Comparison of ENCODE assay signal across 26 cellular contexts in genomic region chr13:20456737-20457136, GRCh38.
A peak's percentile ranks its signal among the peaks of the same experiment; 100 is the strongest.
DNase-seq lines count a peak whose midpoint lies in the region; ATAC-seq and TF ChIP-seq lines count a peak whose summit lies in the region.
"Had no signal": no experiment of that assay in that cellular context is flagged by ENCODE, and none has a peak within 500 bp of the region (broad histone marks: within the 10 kb centered on the region; RNA-seq: fewer than 3 reads in every experiment).

No MANE protein-coding gene starts in this region.

- DNase-seq in heart right ventricle, result no peak
- no peak for DNase-seq in Right ventricle myocardium inferior (ENCODE audit: missing footprints)
- no peak for DNase-seq in neural progenitor cell (ENCODE audit: low spot score)
- no peak for DNase-seq in COLO829 (ENCODE audit: low spot score)
- no peak for DNase-seq in Karpas-422
- DNase-seq: Caco-2; CD4-positive, alpha-beta T cell; DMS79 treated with DMSO at 0.1 percent for 48 hours; GF-D8; NCI-H1092; NCI-H1417 treated with DMSO at 0.1 percent for 48 hours; NCI-H1694 treated with DMSO at 0.1 percent for 48 hours; NCI-H2081; NCI-H2171; NCI-H226; NCI-H510A; NCI-H69; Peyer's patch; SHP77 had no signal

- H3K36me3 ChIP-seq in heart right ventricle, result no peaks in the 10 kb centered on the region
- H3K36me3 ChIP-seq in HEK293 (ENCODE audit: control insufficient read depth in 2 of 2, insufficient read depth in 1 of 2, low read length in 2 of 2), result no peaks in the 10 kb centered on the region
- no peaks in the 10 kb centered on the region for H3K36me3 ChIP-seq in esophagus (ENCODE audit: control insufficient read depth in 2 of 2, insufficient read depth in 2 of 2, low read length in 1 of 2)
- no peaks in the 10 kb centered on the region for H3K36me3 ChIP-seq in neural progenitor cell
- no peaks in the 10 kb centered on the region for H3K36me3 ChIP-seq in Karpas-422 (ENCODE audit: insufficient read depth, low read length)

- WGBS in heart right ventricle, 2 donors, result 59 to 66% methylated on average over 2 of the region's 2 CpGs
- 76 to 77% methylated on average over 2 of the region's 2 CpGs for WGBS in esophagus, 2 donors

- no peak for TF ChIP-seq CTCF in heart right ventricle (IDR thresholded peaks at IDR 0.05)
- TF ChIP-seq CTCF in HEK293 (tag by site-specific recombination; IDR thresholded peaks at IDR 0.05), result no peak
- no peak for TF ChIP-seq CTCF in neural progenitor cell (IDR thresholded peaks at IDR 0.05)

- H3K9me3 Mint-ChIP-seq in neural progenitor cell, result no peaks in the 10 kb centered on the region
- H3K9me3 Mint-ChIP-seq: CD4-positive, alpha-beta T cell had no signal

- no peaks in the 10 kb centered on the region for H3K36me3 Mint-ChIP-seq in neural progenitor cell

- ATAC-seq in heart right ventricle (peak in 5 of 8 donors; percentile 25 to 44 (median 28)), Right ventricle myocardium inferior (no peak), HG03025 (IDR thresholded peaks at IDR 0.05; ENCODE audit: low FRiP score, unreplicated experiment) (no peak)
- ATAC-seq: HCT116 had no signal

- H3K4me2 ChIP-seq in neural progenitor cell, result no peak overlapping the region
- no peak overlapping the region for H3K4me2 ChIP-seq in Karpas-422 (ENCODE audit: low read depth, low read length, poor library complexity, severe bottlenecking)
- H3K4me2 ChIP-seq: KMS-11 had no signal

- H3K4me3 Mint-ChIP-seq in neural progenitor cell, result no peak overlapping the region
- H3K4me3 Mint-ChIP-seq: CD4-positive, alpha-beta T cell; IgD-negative memory B cell had no signal

- no peak overlapping the region for H3K4me3 ChIP-seq in heart right ventricle
- no peak overlapping the region for H3K4me3 ChIP-seq in HEK293 (ENCODE audit: low read depth, low read length)
- no peak overlapping the region for H3K4me3 ChIP-seq in esophagus (ENCODE audit: low read depth in 1 of 2, low read length in 2 of 2)
- H3K4me3 ChIP-seq in neural progenitor cell, result no peak overlapping the region
- no peak overlapping the region for H3K4me3 ChIP-seq in Karpas-422 (ENCODE audit: low read length)
- H3K4me3 ChIP-seq: Peyer's patch had no signal

- H3K27ac ChIP-seq in heart right ventricle (peak overlapping the region in 2 of 10 donors; percentile 17 to 33), HEK293 (ENCODE audit: extremely low read depth, low read depth, low read length) (no peak overlapping the region), esophagus (ENCODE audit: low read depth in 2 of 2, low read length in 1 of 2) (peak overlapping the region; percentile 51 to 87), neural progenitor cell (no peak overlapping the region), Karpas-422 (ENCODE audit: low read length) (no peak overlapping the region)
- H3K27ac ChIP-seq: HL-60, KMS-11, Peyer's patch had no signal

- H3K9me2 ChIP-seq in Karpas-422 (replicated peaks; ENCODE audit: insufficient read depth, low read length), result no peaks in the 10 kb centered on the region

- H3F3A ChIP-seq in neural progenitor cell (ENCODE audit: low read depth), result no peaks in the 10 kb centered on the region

- CTCF ChIA-PET in HEK293 (lab: Yijun Ruan, JAX), result no interaction called here

- no peaks in the 10 kb centered on the region for H3K79me2 ChIP-seq in neural progenitor cell (ENCODE audit: low read depth)
- no peaks in the 10 kb centered on the region for H3K79me2 ChIP-seq in Karpas-422 (ENCODE audit: low read length)

- H3K4me1 ChIP-seq in heart right ventricle, result peaks cover 0 to 31% (median 17%) of the 10 kb centered on the region in 9 donors
- 0 out of 2 replicates have a peak, but pooled peaks cover 5% of the 10 kb centered on the region for H3K4me1 ChIP-seq in HEK293 (ENCODE audit: control insufficient read depth, insufficient read depth, low read length)
- peaks cover 3 to 7% of the 10 kb centered on the region in 2 donors for H3K4me1 ChIP-seq in esophagus (ENCODE audit: control insufficient read depth in 2 of 2, insufficient read depth in 2 of 2, low read length in 1 of 2)
- no peaks in the 10 kb centered on the region for H3K4me1 ChIP-seq in neural progenitor cell
- no peaks in the 10 kb centered on the region for H3K4me1 ChIP-seq in Karpas-422 (ENCODE audit: low read length)
- H3K4me1 ChIP-seq: Caco-2, Peyer's patch had no signal

- H3K9ac ChIP-seq in neural progenitor cell (no peak overlapping the region), Karpas-422 (ENCODE audit: low read length) (no peak overlapping the region)
- H3K9ac ChIP-seq: KMS-11 had no signal

- H3K27me3 ChIP-seq in heart right ventricle, result no peaks in the 10 kb centered on the region
- no peaks in the 10 kb centered on the region for H3K27me3 ChIP-seq in esophagus (ENCODE audit: control insufficient read depth in 1 of 2, insufficient read depth in 2 of 2, low read length in 2 of 2)
- H3K27me3 ChIP-seq in neural progenitor cell, result no peaks in the 10 kb centered on the region
- no peaks in the 10 kb centered on the region for H3K27me3 ChIP-seq in Karpas-422 (ENCODE audit: low read length)
- H3K27me3 ChIP-seq: Peyer's patch had no signal

- no peaks in the 10 kb centered on the region for H4K20me1 ChIP-seq in neural progenitor cell (ENCODE audit: low read depth)
- H4K20me1 ChIP-seq in Karpas-422 (ENCODE audit: insufficient read depth, low read depth, low read length), result no peaks in the 10 kb centered on the region

- POLR2A ChIA-PET in HEK293 (lab: Yijun Ruan, JAX), result no interaction called here

- intact Hi-C loops in heart right ventricle (cut with DNase I) (no loop called here), Right ventricle myocardium inferior (cut with DNase I) (no loop called here)

- H3K9me3 ChIP-seq in heart right ventricle (peaks cover 0 to 30% (median 0%) of the 10 kb centered on the region in 11 donors), HEK293 (ENCODE audit: control insufficient read depth, insufficient read depth, low read depth, low read length) (no peaks in the 10 kb centered on the region), esophagus (ENCODE audit: control insufficient read depth in 2 of 2, insufficient read depth in 1 of 2, low read depth in 1 of 2, low read length in 1 of 2) (no peaks in the 10 kb centered on the region), neural progenitor cell (ENCODE audit: low read depth) (no peaks in the 10 kb centered on the region), Karpas-422 (ENCODE audit: low read length) (no peaks in the 10 kb centered on the region)
- H3K9me3 ChIP-seq: Caco-2, Peyer's patch had no signal

- no peaks in the 10 kb centered on the region for H3K27me3 Mint-ChIP-seq in neural progenitor cell (ENCODE audit: insufficient read depth, low read depth)
- H3K27me3 Mint-ChIP-seq: CD4-positive, alpha-beta T cell had no signal

- H2AFZ ChIP-seq in neural progenitor cell (replicated peaks) (peak overlapping the region; percentile 63), Karpas-422 (ENCODE audit: low read length) (no peak overlapping the region)

- no peaks in the 10 kb centered on the region for H3K4me1 Mint-ChIP-seq in neural progenitor cell

- no peak overlapping the region for H3K27ac Mint-ChIP-seq in neural progenitor cell

TF ChIP-seq in HEK293, 187 proteins besides CTCF, POLR2A, EP300 and RAD21:
- TF ChIP-seq EGR2 (tag by site-specific recombination; IDR thresholded peaks at IDR 0.05; ENCODE audit: low read depth) (peak; percentile 55), ZNF837 (tag by site-specific recombination; IDR thresholded peaks at IDR 0.05) (no peak), SP2 (tag by site-specific recombination; IDR thresholded peaks at IDR 0.05) (no peak), ZNF596 (tag by site-specific recombination; IDR thresholded peaks at IDR 0.05) (no peak), ZNF449 (tag by site-specific recombination; IDR thresholded peaks at IDR 0.05) (no peak), ZNF16 (tag by site-specific recombination; IDR thresholded peaks at IDR 0.05; ENCODE audit: low read depth) (no peak), ZFHX2 (tag by site-specific recombination; conservative IDR thresholded peaks at IDR 0.05) (peak; percentile 60)

Comparison
In these comparisons a context has a peak if more than half of its experiments do, and no peak if none do; other contexts are left out.
1. ATAC-seq: peak in heart right ventricle (5 of 8); none in Right ventricle myocardium inferior (single experiment) and HG03025 (single experiment).
2. H3K27ac ChIP-seq: peak in esophagus (2 of 2); none in HEK293 (single experiment), neural progenitor cell (single experiment) and Karpas-422 (single experiment).